In genomic region chr11:114762437-114762836, GRCh38 we compare ENCODE assay signal across 7 cellular contexts.
A peak's percentile ranks its signal among the peaks of the same experiment; 100 is the strongest.
DNase-seq lines count a peak whose midpoint lies in the region; ATAC-seq and TF ChIP-seq lines count a peak whose summit lies in the region.

No MANE protein-coding gene starts in this region.

- H3K27me3 ChIP-seq in GM06990 (replicated peaks; ENCODE audit: control insufficient read depth, insufficient read depth, low read length) = no peaks in the 10 kb centered on the region

- DNase-seq in GM06990 (ENCODE audit: extremely low read depth, insufficient read length) = no peak
- DNase-seq in NCI-H1930 (lab: John Stamatoyannopoulos, UW) = peak; percentile 19 to 31
- peak in 47 of 58 donors; percentile 2 to 69 (median 20) for DNase-seq in anterior cingulate cortex (lab: John Stamatoyannopoulos, UW)
- DNase-seq in hepatic stellate cell (ENCODE audit: low spot score) = peak; percentile 35
- peak; percentile 11 for DNase-seq in skeletal muscle cell (ENCODE audit: low read depth)

- peak; percentile 58 for TF ChIP-seq CTCF in GM06990 (IDR thresholded peaks at IDR 0.05; ENCODE audit: insufficient read depth, low read length, poor library complexity, severe bottlenecking)

- H3K4me3 ChIP-seq in GM06990 (replicated peaks; ENCODE audit: low read depth, low read length) (no peak overlapping the region), skeletal muscle cell (ENCODE audit: low read depth, low read length) (no peak overlapping the region)

- H3K36me3 ChIP-seq in GM06990 (ENCODE audit: control insufficient read depth, insufficient read depth, low read length) = no peaks in the 10 kb centered on the region

- ATAC-seq in HG03175 (IDR thresholded peaks at IDR 0.05; ENCODE audit: unreplicated experiment) = no peak
- ATAC-seq in GM21723 (IDR thresholded peaks at IDR 0.05; ENCODE audit: unreplicated experiment) = no peak
